8 cellular contexts compared by ENCODE assay signal in genomic region chr2:149586898-149587219, GRCh38. TPM values are rescaled to one million over a fixed set of nuclear protein-coding genes. Genes with fewer than 3 reads are reported as not detected.
A peak's percentile ranks its signal among the peaks of the same experiment; 100 is the strongest.
DNase-seq lines count a peak whose midpoint lies in the region; ATAC-seq and TF ChIP-seq lines count a peak whose summit lies in the region.

No MANE protein-coding gene starts in this region.

- no peaks in the 10 kb centered on the region for H3K9me3 Mint-ChIP-seq in activated B cell treated with CpG ODN at 0.5 μM for 24 hours

- peaks cover 6% of the 10 kb centered on the region for H3K27me3 Mint-ChIP-seq in activated B cell treated with CpG ODN at 0.5 μM for 24 hours

- H3K4me3 ChIP-seq in H7 (ENCODE audit: insufficient read depth, low read depth, low read length) (peak overlapping the region; percentile 92), right cardiac atrium (ENCODE audit: low read length) (peak overlapping the region; percentile 72), skeletal muscle satellite cell (ENCODE audit: low read length) (peak overlapping the region; percentile 83)

- H3K27ac Mint-ChIP-seq in activated B cell treated with CpG ODN at 0.5 μM for 24 hours, result peak overlapping the region; percentile 97

- peak overlapping the region; percentile 97 for H3K9ac ChIP-seq in skeletal muscle satellite cell (ENCODE audit: low read depth, low read length)

- peaks cover 3% of the 10 kb centered on the region for H3K36me3 ChIP-seq in H7 (replicated peaks; ENCODE audit: control insufficient read depth, insufficient read depth, low read length)
- peaks cover 32% of the 10 kb centered on the region for H3K36me3 ChIP-seq in skeletal muscle satellite cell (ENCODE audit: insufficient read depth, low read length)

- intact Hi-C loops in activated B cell treated with CpG ODN at 0.5 μM for 24 hours (cut with micrococcal nuclease), result loop anchor here (1.0 to 5.0 kb wide), 7 partner anchors 712 to 1821 kb away; partner anchors contain the start of genes EPC2, KIF5C, NMI and ORC4
- intact Hi-C loops in right cardiac atrium (cut with DNase I), result no loop called here

- H3K9me3 ChIP-seq in right cardiac atrium (ENCODE audit: control insufficient read depth, low read length) (no peaks in the 10 kb centered on the region), skeletal muscle satellite cell (replicated peaks; ENCODE audit: low read length) (no peaks in the 10 kb centered on the region)

- no peak for DNase-seq in H7
- no peak for DNase-seq in activated B cell treated with CpG ODN at 0.5 μM for 24 hours
- DNase-seq in right cardiac atrium, result no peak
- no peak for DNase-seq in DMS53 (lab: John Stamatoyannopoulos, UW)
- no peak for DNase-seq in GM10266 (ENCODE audit: extremely low spot score)

- no peaks in the 10 kb centered on the region for H3K27me3 ChIP-seq in H7 (ENCODE audit: control insufficient read depth, insufficient read depth, low read length)
- H3K27me3 ChIP-seq in right cardiac atrium (ENCODE audit: control insufficient read depth, insufficient read depth), result no peaks in the 10 kb centered on the region
- H3K27me3 ChIP-seq in skeletal muscle satellite cell (ENCODE audit: control insufficient read depth, insufficient read depth, low read length), result no peaks in the 10 kb centered on the region

- peaks cover 51% of the 10 kb centered on the region for H3K4me1 Mint-ChIP-seq in activated B cell treated with CpG ODN at 0.5 μM for 24 hours

- CTCF ChIA-PET in activated B cell treated with CpG ODN at 0.5 μM for 24 hours (lab: Charles Lee), result interaction anchor here (1.4 to 1.6 kb wide), 4 partner anchors 26 to 1652 kb away, joined by 4 to 9 read pairs (median 6); no protein-coding TSS in a partner anchor

- TF ChIP-seq CTCF in activated B cell treated with CpG ODN at 0.5 μM for 24 hours (IDR thresholded peaks at IDR 0.05) (no peak), GM10266 (IDR thresholded peaks at IDR 0.05; ENCODE audit: control insufficient read depth, insufficient read depth, low read depth, missing control alignments) (no peak)

- H3K4me1 ChIP-seq in right cardiac atrium (ENCODE audit: control insufficient read depth, insufficient read depth, low read length) (no peaks in the 10 kb centered on the region), skeletal muscle satellite cell (ENCODE audit: control insufficient read depth, insufficient read depth, low read length) (peaks cover 13% of the 10 kb centered on the region)

- under 1% methylated on average over 7 of the region's 7 CpGs for WGBS in right cardiac atrium

- peak overlapping the region; percentile 81 for H3K4me2 ChIP-seq in skeletal muscle satellite cell (ENCODE audit: low read length)

- H3K36me3 Mint-ChIP-seq in activated B cell treated with CpG ODN at 0.5 μM for 24 hours (ENCODE audit: low read depth), result peaks cover 37% of the 10 kb centered on the region

- ATAC-seq in activated B cell treated with CpG ODN at 0.5 μM for 24 hours (ENCODE audit: low read depth) (no peak), right cardiac atrium (no peak), GM19351 (IDR thresholded peaks at IDR 0.05; ENCODE audit: unreplicated experiment) (no peak), HG03108 (IDR thresholded peaks at IDR 0.05; ENCODE audit: unreplicated experiment) (no peak)

- peak overlapping the region; percentile 99 for H3K4me3 Mint-ChIP-seq in activated B cell treated with CpG ODN at 0.5 μM for 24 hours

- peak overlapping the region; percentile 95 for H3K27ac ChIP-seq in right cardiac atrium (ENCODE audit: low read length)

- POLR2A ChIA-PET in activated B cell treated with CpG ODN at 0.5 μM for 24 hours (lab: Charles Lee), result interaction anchor here (0.6 to 1.9 kb wide), 11 partner anchors 10 to 1849 kb away, joined by 3 to 14 read pairs (median 6); partner anchors contain the start of genes MBD5, NMI, ORC4 and RBM43

RNA-seq across cellular contexts. Expression of gene MMADHC, which starts 0.7 kb away (rescaled TPM):
- 161 and 166 TPM in 2 replicates for total RNA-seq in H7 (2014; rRNA removed; shearing (Covaris generic))
- total RNA-seq in activated B cell treated with CpG ODN at 0.5 μM for 24 hours (69.6 and 72.0 TPM in 2 replicates), right cardiac atrium (100 to 1,000 TPM in 1 of 4 donors, 10 to 100 TPM in 3; 81.0 to 106 (median 93.9) TPM)
- polyA plus RNA-seq in right cardiac atrium, result 80.4 TPM
- 150 and 168 TPM in 2 replicates for total RNA-seq in skeletal muscle satellite cell (2012; rRNA removed)
